Comparison of ENCODE assay signal across 20 cellular contexts in genomic region chr4:107837298-107837697, GRCh38. TPM values are rescaled to one million over a fixed set of nuclear protein-coding genes. Genes with fewer than 3 reads are reported as not detected.
DNase-seq lines count a peak whose midpoint lies in the region; ATAC-seq and TF ChIP-seq lines count a peak whose summit lies in the region.
"Had no signal": no experiment of that assay in that cellular context is flagged by ENCODE, and none has a peak within 500 bp of the region (broad histone marks: within the 10 kb centered on the region; RNA-seq: fewer than 3 reads in every experiment).

No MANE protein-coding gene starts in this region.

- ATAC-seq in naive thymus-derived CD4-positive, alpha-beta T cell = peak; percentile 44
- no peak for ATAC-seq in HG03045 (IDR thresholded peaks at IDR 0.05; ENCODE audit: unreplicated experiment)
- ATAC-seq: activated T-helper 17 cell treated with anti-CD3 and anti-CD28 coated beads, Interleukin-2, amount 50 U/mL, for 72 hours; body of pancreas had no signal

- H3K4me1 Mint-ChIP-seq in naive thymus-derived CD4-positive, alpha-beta T cell = no peaks in the 10 kb centered on the region
- H3K4me1 Mint-ChIP-seq: activated naive CD8-positive, alpha-beta T cell treated with anti-CD3 and anti-CD28 coated beads for 36 hours; activated T-helper 17 cell treated with anti-CD3 and anti-CD28 coated beads, Interleukin-2, amount 50 U/mL, for 72 hours; neural progenitor cell had no signal

- POLR2A ChIA-PET in naive thymus-derived CD4-positive, alpha-beta T cell (lab: Charles Lee) = no interaction called here

- CTCF ChIA-PET in naive thymus-derived CD4-positive, alpha-beta T cell (lab: Charles Lee) = no interaction called here

- no peak overlapping the region for H3K4me3 Mint-ChIP-seq in naive thymus-derived CD4-positive, alpha-beta T cell
- H3K4me3 Mint-ChIP-seq: activated naive CD8-positive, alpha-beta T cell treated with anti-CD3 and anti-CD28 coated beads for 36 hours; activated T-helper 17 cell treated with anti-CD3 and anti-CD28 coated beads, Interleukin-2, amount 50 U/mL, for 72 hours; neural progenitor cell had no signal

- H3K27ac ChIP-seq in esophagus squamous epithelium (peak overlapping the region; percentile 54 to 79 (median 58)), vagina (peak overlapping the region; percentile 52)
- no peak overlapping the region for H3K27ac ChIP-seq in naive thymus-derived CD4-positive, alpha-beta T cell (ENCODE audit: low read depth, low read length)
- H3K27ac ChIP-seq: 22Rv1, neural progenitor cell, thoracic aorta had no signal

- TF ChIP-seq POLR2A in esophagus squamous epithelium (IDR thresholded peaks at IDR 0.05) (no peak), vagina (IDR thresholded peaks at IDR 0.05) (no peak)

- H3K27me3 ChIP-seq in esophagus squamous epithelium = no peaks in the 10 kb centered on the region
- H3K27me3 ChIP-seq in naive thymus-derived CD4-positive, alpha-beta T cell (ENCODE audit: control insufficient read depth in 2 of 2, insufficient read depth in 2 of 2, low read length in 2 of 2) = no peaks in the 10 kb centered on the region
- H3K27me3 ChIP-seq in vagina = no peaks in the 10 kb centered on the region
- H3K27me3 ChIP-seq: body of pancreas, neural progenitor cell had no signal

- H3K4me1 ChIP-seq in esophagus squamous epithelium = peaks cover 17 to 57% (median 18%) of the 10 kb centered on the region in 3 donors
- H3K4me1 ChIP-seq in naive thymus-derived CD4-positive, alpha-beta T cell (ENCODE audit: control insufficient read depth in 2 of 2, insufficient read depth in 2 of 2, low read length in 2 of 2) = no peaks in the 10 kb centered on the region
- H3K4me1 ChIP-seq in vagina = peaks cover 39% of the 10 kb centered on the region
- H3K4me1 ChIP-seq: BE2C, neural progenitor cell had no signal

- H3K36me3 Mint-ChIP-seq in naive thymus-derived CD4-positive, alpha-beta T cell = no peaks in the 10 kb centered on the region
- H3K36me3 Mint-ChIP-seq: activated naive CD8-positive, alpha-beta T cell treated with anti-CD3 and anti-CD28 coated beads for 36 hours had no signal

- H3K9me3 Mint-ChIP-seq in naive thymus-derived CD4-positive, alpha-beta T cell = peaks cover 0 to 3% (median 0%) of the 10 kb centered on the region in 11 donors
- H3K9me3 Mint-ChIP-seq: activated naive CD8-positive, alpha-beta T cell treated with anti-CD3 and anti-CD28 coated beads for 36 hours; activated T-helper 17 cell treated with anti-CD3 and anti-CD28 coated beads, Interleukin-2, amount 50 U/mL, for 72 hours had no signal

- H3K27ac Mint-ChIP-seq in naive thymus-derived CD4-positive, alpha-beta T cell = no peak overlapping the region
- H3K27ac Mint-ChIP-seq: activated naive CD8-positive, alpha-beta T cell treated with anti-CD3 and anti-CD28 coated beads for 36 hours; activated T-helper 17 cell treated with anti-CD3 and anti-CD28 coated beads, Interleukin-2, amount 50 U/mL, for 72 hours; neural progenitor cell had no signal

- peaks cover 0 to 14% (median 6%) of the 10 kb centered on the region in 5 donors for H3K27me3 Mint-ChIP-seq in naive thymus-derived CD4-positive, alpha-beta T cell

- no peaks in the 10 kb centered on the region for H3K9me3 ChIP-seq in esophagus squamous epithelium
- H3K9me3 ChIP-seq in naive thymus-derived CD4-positive, alpha-beta T cell (ENCODE audit: control insufficient read depth in 2 of 3, low read length in 3 of 3) = no peaks in the 10 kb centered on the region
- no peaks in the 10 kb centered on the region for H3K9me3 ChIP-seq in vagina
- H3K9me3 ChIP-seq: BE2C, body of pancreas, thoracic aorta had no signal

- H3K4me3 ChIP-seq in esophagus squamous epithelium (no peak overlapping the region), vagina (no peak overlapping the region)
- no peak overlapping the region for H3K4me3 ChIP-seq in naive thymus-derived CD4-positive, alpha-beta T cell (ENCODE audit: low read length)
- H3K4me3 ChIP-seq: body of pancreas, coronary artery, neural progenitor cell, thoracic aorta had no signal

- no peak for TF ChIP-seq CTCF in esophagus squamous epithelium (IDR thresholded peaks at IDR 0.05)
- no peak for TF ChIP-seq CTCF in vagina (IDR thresholded peaks at IDR 0.05)

- 19 to 36% methylated on average over 4 of the region's 4 CpGs for WGBS in esophagus squamous epithelium, 2 donors

- peak; percentile 1 for DNase-seq in DMS 273 (lab: John Stamatoyannopoulos, UW; ENCODE audit: unreplicated experiment)
- DNase-seq in DMS 273 treated with DMSO at 0.1 percent for 48 hours (lab: John Stamatoyannopoulos, UW) = no peak
- DNase-seq in esophagus squamous epithelium (lab: John Stamatoyannopoulos, UW) = no peak
- DNase-seq in naive thymus-derived CD4-positive, alpha-beta T cell = no peak
- no peak for DNase-seq in vagina (ENCODE audit: extremely low spot score in 2 of 2)
- DNase-seq in NCI-H82 treated with DMSO at 0.1 percent for 48 hours (lab: John Stamatoyannopoulos, UW; ENCODE audit: unreplicated experiment) = no peak
- no peak for DNase-seq in dermis blood vessel endothelial cell
- DNase-seq: activated naive CD8-positive, alpha-beta T cell treated with anti-CD3 and anti-CD28 coated beads for 36 hours; BE2C; Calu3; foreskin melanocyte; NCI-H1694; SW 1271 had no signal

- intact Hi-C loops in esophagus squamous epithelium (cut with DNase I) = no loop called here
- intact Hi-C loops in naive thymus-derived CD4-positive, alpha-beta T cell (cut with micrococcal nuclease) = no loop called here
- intact Hi-C loops in vagina (cut with DNase I) = no loop called here

- H3K36me3 ChIP-seq in esophagus squamous epithelium = no peaks in the 10 kb centered on the region
- no peaks in the 10 kb centered on the region for H3K36me3 ChIP-seq in naive thymus-derived CD4-positive, alpha-beta T cell (ENCODE audit: control insufficient read depth in 2 of 3, insufficient read depth in 3 of 3, low read length in 3 of 3)
- H3K36me3 ChIP-seq in vagina = no peaks in the 10 kb centered on the region
- H3K36me3 ChIP-seq: BE2C, neural progenitor cell, thoracic aorta had no signal

RNA-seq across cellular contexts. Expression of gene SGMS2, which starts 12.6 kb away (rescaled TPM):
- total RNA-seq in esophagus squamous epithelium (100 to 1,000 TPM in 2 of 4 donors, 10 to 100 TPM in 2; 53.4 to 153 (median 114) TPM), vagina (66.5 TPM), dermis blood vessel endothelial cell (66.9 and 106 TPM in 2 replicates)
- 1 to 10 TPM in 1 of 5 experiments, under 1 TPM in 2, not detected in 2; 0.24 to 3.5 (median 0.36) TPM for total RNA-seq in naive thymus-derived CD4-positive, alpha-beta T cell
- not detected for polyA plus RNA-seq in naive thymus-derived CD4-positive, alpha-beta T cell

Comparison
In these comparisons a context has a peak if more than half of its experiments do, and no peak if none do; other contexts are left out.
1. RNA of gene SGMS2, which starts 12.6 kb away (total RNA-seq): 53.4 to 153 TPM in esophagus squamous epithelium, 66.9 to 106 TPM in dermis blood vessel endothelial cell and 66.5 TPM in vagina (single experiment); 0.24 to 3.5 TPM in naive thymus-derived CD4-positive, alpha-beta T cell; every median in the first group is over 10 times any median in the second.